21 cellular contexts compared by ENCODE assay signal in the genomic region with DNA sequence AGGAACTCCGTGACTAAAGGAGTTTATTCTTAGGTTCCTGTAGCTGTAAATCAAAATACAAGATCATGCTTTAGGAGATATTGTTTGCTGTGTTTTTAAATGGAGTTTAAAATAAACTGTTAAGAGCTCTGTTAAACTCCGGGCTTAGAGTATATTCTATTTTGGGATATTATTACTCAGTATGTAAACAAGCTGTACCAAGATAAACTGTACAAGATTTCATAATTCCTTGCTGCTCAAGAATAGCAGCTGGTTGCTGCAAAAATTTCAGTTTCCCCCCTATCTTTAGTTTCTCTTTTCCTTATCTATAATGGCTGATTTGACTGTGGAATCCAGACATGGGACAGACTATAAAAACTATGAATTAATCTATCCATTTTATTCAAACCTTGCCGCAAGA.
DNase-seq lines count a peak whose midpoint lies in the region; ATAC-seq and TF ChIP-seq lines count a peak whose summit lies in the region.
"Had no signal": no experiment of that assay in that cellular context is flagged by ENCODE, and none has a peak within 500 bp of the region (broad histone marks: within the 10 kb centered on the region; RNA-seq: fewer than 3 reads in every experiment).

No MANE protein-coding gene starts in this region.

- no peaks in the 10 kb centered on the region for H3K36me3 Mint-ChIP-seq in CD8-positive, alpha-beta memory T cell
- H3K36me3 Mint-ChIP-seq in activated T-cell treated with anti-CD3 and anti-CD28 coated beads, Interleukin-2, amount 50 U/mL, for 72 hours (ENCODE audit: insufficient read depth in 2 of 2): no peaks in the 10 kb centered on the region
- H3K36me3 Mint-ChIP-seq: neural progenitor cell had no signal

- DNase-seq in HCEC 1CT (peak; percentile 86), body of pancreas (peak in 1 of 4 donors; percentile 9), left ventricle myocardium inferior (no peak), COLO668 (lab: John Stamatoyannopoulos, UW; ENCODE audit: unreplicated experiment) (no peak)
- no peak for DNase-seq in CD8-positive, alpha-beta memory T cell
- no peak for DNase-seq in activated T-cell treated with anti-CD3 and anti-CD28 coated beads, Interleukin-2, amount 50 U/mL, for 72 hours
- DNase-seq: activated naive CD4-positive, alpha-beta T cell treated with Interleukin-2 at 50 U/mL for 16 hours; DMS 273 treated with DMSO at 0.1 percent for 48 hours; H7; MM.1S; NCI-H2081 treated with DMSO at 0.1 percent for 48 hours; NCI-H524; right lobe of liver; stimulated activated CD4-positive, alpha-beta T cell treated with anti-CD3 and anti-CD28 coated beads, Interleukin-4, amount 100 ng/mL, for 1 hour; T-helper 9 cell; testis had no signal

- H3K27ac Mint-ChIP-seq in CD8-positive, alpha-beta memory T cell: no peak overlapping the region
- no peak overlapping the region for H3K27ac Mint-ChIP-seq in activated T-cell treated with anti-CD3 and anti-CD28 coated beads, Interleukin-2, amount 50 U/mL, for 72 hours
- H3K27ac Mint-ChIP-seq: B cell, neural progenitor cell had no signal

- no peak overlapping the region for H3K4me3 Mint-ChIP-seq in CD8-positive, alpha-beta memory T cell
- H3K4me3 Mint-ChIP-seq in activated T-cell treated with anti-CD3 and anti-CD28 coated beads, Interleukin-2, amount 50 U/mL, for 72 hours: no peak overlapping the region
- H3K4me3 Mint-ChIP-seq: B cell, neural progenitor cell had no signal

- H3K9me3 Mint-ChIP-seq in CD8-positive, alpha-beta memory T cell: peaks cover 0 to 4% (median 0%) of the 10 kb centered on the region in 5 donors
- H3K9me3 Mint-ChIP-seq in activated T-cell treated with anti-CD3 and anti-CD28 coated beads, Interleukin-2, amount 50 U/mL, for 72 hours: peaks cover 0 to 3% of the 10 kb centered on the region in 2 donors
- H3K9me3 Mint-ChIP-seq: neural progenitor cell had no signal

- H3K9me3 ChIP-seq in body of pancreas (no peaks in the 10 kb centered on the region), left ventricle myocardium inferior (replicated peaks) (no peaks in the 10 kb centered on the region), skeletal muscle satellite cell (replicated peaks; ENCODE audit: low read length) (no peaks in the 10 kb centered on the region)
- H3K9me3 ChIP-seq in CD8-positive, alpha-beta memory T cell (ENCODE audit: low read length): no peaks in the 10 kb centered on the region
- H3K9me3 ChIP-seq: right lobe of liver, testis had no signal

- POLR2A ChIA-PET in CD8-positive, alpha-beta memory T cell (lab: Charles Lee): no interaction called here

- H3K4me3 ChIP-seq in body of pancreas (no peak overlapping the region), left ventricle myocardium inferior (no peak overlapping the region), skeletal muscle satellite cell (ENCODE audit: low read length) (no peak overlapping the region)
- no peak overlapping the region for H3K4me3 ChIP-seq in CD8-positive, alpha-beta memory T cell (ENCODE audit: low read length)
- H3K4me3 ChIP-seq: cardiac muscle cell, neural progenitor cell, right lobe of liver, testis had no signal

- TF ChIP-seq CTCF in body of pancreas (IDR thresholded peaks at IDR 0.05): no peak
- no peak for TF ChIP-seq CTCF in left ventricle myocardium inferior (IDR thresholded peaks at IDR 0.05; ENCODE audit: borderline replicate concordance)

- no peaks in the 10 kb centered on the region for H3K4me1 Mint-ChIP-seq in CD8-positive, alpha-beta memory T cell
- H3K4me1 Mint-ChIP-seq in activated T-cell treated with anti-CD3 and anti-CD28 coated beads, Interleukin-2, amount 50 U/mL, for 72 hours (ENCODE audit: low read depth): no peaks in the 10 kb centered on the region
- H3K4me1 Mint-ChIP-seq: B cell had no signal

- H3K9ac ChIP-seq in skeletal muscle satellite cell (ENCODE audit: low read depth, low read length): no peak overlapping the region
- H3K9ac ChIP-seq: neural progenitor cell had no signal

- no peaks in the 10 kb centered on the region for H3K27me3 ChIP-seq in body of pancreas
- H3K27me3 ChIP-seq in left ventricle myocardium inferior (ENCODE audit: low read depth): no peaks in the 10 kb centered on the region
- peaks cover 2% of the 10 kb centered on the region for H3K27me3 ChIP-seq in skeletal muscle satellite cell (ENCODE audit: control insufficient read depth, insufficient read depth, low read length)
- H3K27me3 ChIP-seq in CD8-positive, alpha-beta memory T cell (ENCODE audit: insufficient read depth, low read length, poor library complexity, severe bottlenecking): no peaks in the 10 kb centered on the region
- H3K27me3 ChIP-seq: cardiac muscle cell, neural progenitor cell, right lobe of liver, testis had no signal

- CTCF ChIA-PET in CD8-positive, alpha-beta memory T cell (lab: Charles Lee): no interaction called here

- H3K4me1 ChIP-seq in body of pancreas: peaks cover 18% of the 10 kb centered on the region
- H3K4me1 ChIP-seq in left ventricle myocardium inferior: peaks cover 18% of the 10 kb centered on the region
- H3K4me1 ChIP-seq in skeletal muscle satellite cell (ENCODE audit: control insufficient read depth, insufficient read depth, low read length): peaks cover 32% of the 10 kb centered on the region
- H3K4me1 ChIP-seq in CD8-positive, alpha-beta memory T cell (ENCODE audit: insufficient read depth, low read length): no peaks in the 10 kb centered on the region
- H3K4me1 ChIP-seq: neural progenitor cell, right lobe of liver, testis had no signal

- ATAC-seq in body of pancreas (peak; percentile 98), GM21825 (IDR thresholded peaks at IDR 0.05; ENCODE audit: unreplicated experiment) (no peak)
- ATAC-seq in activated T-cell treated with anti-CD3 and anti-CD28 coated beads, Interleukin-2, amount 50 U/mL, for 72 hours (replicated peaks in 1 of 2): no peak
- ATAC-seq: right lobe of liver had no signal

- peak overlapping the region in 3 of 4 donors; percentile 2 to 53 (median 8) for H3K27ac ChIP-seq in body of pancreas
- peak overlapping the region; percentile 27 for H3K27ac ChIP-seq in left ventricle myocardium inferior (replicated peaks)
- no peak overlapping the region for H3K27ac ChIP-seq in CD8-positive, alpha-beta memory T cell (ENCODE audit: low read depth, low read length)
- H3K27ac ChIP-seq: cardiac muscle cell, neural progenitor cell, right lobe of liver, testis had no signal

- intact Hi-C loops in body of pancreas (cut with DNase I): no loop called here
- intact Hi-C loops in left ventricle myocardium inferior (cut with micrococcal nuclease): no loop called here

- TF ChIP-seq POLR2A in body of pancreas (IDR thresholded peaks at IDR 0.05): no peak

- 34 to 40% methylated on average over 3 of the region's 3 CpGs for WGBS in body of pancreas, 2 donors

- peak overlapping the region; percentile 1 for H3K4me2 ChIP-seq in skeletal muscle satellite cell (ENCODE audit: low read length)
- H3K4me2 ChIP-seq: neural progenitor cell had no signal

- H3K36me3 ChIP-seq in body of pancreas (replicated peaks in 1 of 2; ENCODE audit: insufficient read depth in 1 of 2, low read depth in 2 of 2): no peaks in the 10 kb centered on the region
- H3K36me3 ChIP-seq in left ventricle myocardium inferior: no peaks in the 10 kb centered on the region
- no peaks in the 10 kb centered on the region for H3K36me3 ChIP-seq in skeletal muscle satellite cell (ENCODE audit: insufficient read depth, low read length)
- H3K36me3 ChIP-seq in CD8-positive, alpha-beta memory T cell (ENCODE audit: insufficient read depth, low read length): no peaks in the 10 kb centered on the region
- H3K36me3 ChIP-seq: cardiac muscle cell, neural progenitor cell, right lobe of liver had no signal

- H3K27me3 Mint-ChIP-seq in CD8-positive, alpha-beta memory T cell: no peaks in the 10 kb centered on the region
- H3K27me3 Mint-ChIP-seq in activated T-cell treated with anti-CD3 and anti-CD28 coated beads, Interleukin-2, amount 50 U/mL, for 72 hours (ENCODE audit: low read depth): no peaks in the 10 kb centered on the region
- H3K27me3 Mint-ChIP-seq: B cell had no signal
